Comparison of ENCODE assay signal across 22 cellular contexts in the genomic region with DNA sequence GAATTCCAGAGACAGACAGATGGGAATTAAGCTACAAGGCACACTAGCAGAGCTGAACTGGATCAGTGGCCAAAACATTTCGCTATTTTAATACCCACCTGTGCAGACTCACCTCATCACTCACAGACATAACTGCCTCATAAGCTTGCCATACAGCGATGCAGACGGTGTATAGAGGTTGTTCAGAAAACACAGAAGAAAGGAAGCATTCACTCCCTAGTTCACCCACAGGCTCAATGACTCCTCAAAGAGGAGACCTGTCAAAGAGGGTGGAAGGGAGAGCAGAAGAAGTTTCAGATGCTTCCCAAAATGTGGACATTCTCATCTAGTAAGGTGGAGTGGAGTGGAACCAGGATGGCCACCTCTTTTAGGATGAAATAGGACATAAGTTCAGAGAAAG.
"Had no signal": no experiment of that assay in that cellular context is flagged by ENCODE, and none has a peak within 500 bp of the region (broad histone marks: within the 10 kb centered on the region; RNA-seq: fewer than 3 reads in every experiment).

No MANE protein-coding gene starts in this region.

- H3K36me3 Mint-ChIP-seq: IgD-negative memory B cell had no signal

- DNase-seq: MV-4-11, NCI-H1048, NCI-H1105, NCI-H1417, NCI-H1436 treated with DMSO at 0.1 percent for 48 hours, NCI-H1694, NCI-H187 treated with DMSO at 0.1 percent for 48 hours, NCI-H2029 treated with DMSO at 0.1 percent for 48 hours, NCI-H2227 treated with DMSO at 0.1 percent for 48 hours, NCI-H524 treated with DMSO at 0.1 percent for 48 hours, NCI-H69, NCI-H774, OCI-M1, PC-9, Peyer's patch, SHP77 treated with DMSO at 0.1 percent for 48 hours, SJCRH30 had no signal

- ATAC-seq: HepG2, K562, Right ventricle myocardium inferior, SK-N-SH treated with all-trans-retinoic acid at 6 μM for 48 hours had no signal

- H3K27me3 Mint-ChIP-seq: IgD-negative memory B cell had no signal

- H3K4me1 Mint-ChIP-seq: IgD-negative memory B cell had no signal

- H3K4me3 Mint-ChIP-seq: IgD-negative memory B cell had no signal
